ENCODE assay signal across 10 cellular contexts in the genomic region with DNA sequence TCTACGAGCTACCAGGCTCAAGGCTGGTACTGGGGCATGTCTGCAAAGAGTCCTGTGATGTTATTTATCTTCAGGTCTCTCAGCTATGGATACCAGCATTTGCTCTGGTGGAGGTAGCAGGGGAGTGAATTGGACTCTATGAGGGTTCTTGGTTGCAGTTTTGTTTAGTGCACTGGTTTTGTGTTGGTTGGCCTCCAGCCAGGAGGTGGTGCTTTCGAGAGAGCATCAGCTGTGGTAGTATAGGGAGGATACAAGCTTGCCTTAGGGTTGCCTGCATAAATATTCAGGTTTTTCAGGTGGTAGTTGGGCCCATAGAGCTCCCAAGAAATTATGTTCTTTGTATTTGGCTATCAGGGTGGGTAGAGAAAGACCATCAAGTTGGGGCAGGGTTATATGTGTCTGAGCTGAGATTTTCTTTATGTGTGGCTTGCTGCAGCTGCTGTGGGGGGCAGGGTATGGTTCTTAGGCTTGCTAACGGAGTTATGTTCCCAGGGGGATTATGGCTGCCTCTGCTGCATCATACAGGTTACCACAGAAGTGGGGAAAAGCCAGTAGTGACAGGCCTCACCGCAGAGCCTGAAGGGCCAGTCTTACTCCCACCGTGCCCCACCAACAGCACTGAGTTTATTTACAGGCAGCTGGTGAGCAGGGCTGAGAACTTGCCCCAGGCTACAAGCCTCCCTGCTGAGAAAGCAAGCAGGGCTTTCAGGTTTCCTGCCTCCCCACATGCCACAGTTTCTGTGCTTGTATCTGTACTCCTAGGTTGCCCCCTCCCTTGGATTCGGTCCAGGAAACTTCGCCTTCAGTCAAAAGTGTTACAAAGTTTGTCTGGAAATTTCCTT. TPM values are rescaled to one million over a fixed set of nuclear protein-coding genes. Genes with fewer than 3 reads are reported as not detected.
DNase-seq lines count a peak whose midpoint lies in the region; ATAC-seq and TF ChIP-seq lines count a peak whose summit lies in the region.
"Had no signal": no experiment of that assay in that cellular context is flagged by ENCODE, and none has a peak within 500 bp of the region (broad histone marks: within the 10 kb centered on the region; RNA-seq: fewer than 3 reads in every experiment).

No MANE protein-coding gene starts in this region.

- ATAC-seq in GM21515 (IDR thresholded peaks at IDR 0.05; ENCODE audit: unreplicated experiment), result peak; percentile 76
- ATAC-seq in HG03571 (IDR thresholded peaks at IDR 0.05; ENCODE audit: unreplicated experiment), result peak; percentile 82
- no peak for ATAC-seq in left cardiac atrium
- ATAC-seq: activated CD4-positive, alpha-beta T cell treated with anti-CD3 and anti-CD28 coated beads for 36 hours had no signal

- no peak for TF ChIP-seq POLR2A in uterus (IDR thresholded peaks at IDR 0.05)

- no peaks in the 10 kb centered on the region for H3K4me1 ChIP-seq in uterus

- H3K4me3 ChIP-seq in choroid plexus epithelial cell (ENCODE audit: low read depth, low read length), result no peak overlapping the region
- H3K4me3 ChIP-seq in uterus, result no peak overlapping the region

- DNase-seq in COR-L47 (lab: John Stamatoyannopoulos, UW) (peak; percentile 52), choroid plexus epithelial cell (ENCODE audit: low read depth) (peak; percentile 57), left cardiac atrium (no peak), uterus (no peak), MV-4-11 (lab: John Stamatoyannopoulos, UW) (no peak), dedifferentiated amniotic fluid mesenchymal stem cell (ENCODE audit: extremely low spot score) (no peak)
- DNase-seq: activated CD4-positive, alpha-beta T cell treated with anti-CD3 and anti-CD28 coated beads for 36 hours; effector CD8-positive, alpha-beta T cell had no signal

- no peaks in the 10 kb centered on the region for H3K36me3 ChIP-seq in uterus

- H3K9me3 ChIP-seq in uterus, result no peaks in the 10 kb centered on the region

- intact Hi-C loops in left cardiac atrium (cut with DNase I) (no loop called here), uterus (cut with DNase I; ENCODE audit: low total_unique reads) (no loop called here)

- TF ChIP-seq CTCF in choroid plexus epithelial cell (conservative IDR thresholded peaks at IDR 0.05; ENCODE audit: low read depth, low read length) (no peak), uterus (IDR thresholded peaks at IDR 0.05) (no peak)

- no peaks in the 10 kb centered on the region for H3K27me3 ChIP-seq in uterus

- H3K27ac ChIP-seq in uterus, result no peak overlapping the region

RNA-seq across cellular contexts. Expression of gene RIOK2, which starts 9.8 kb away (rescaled TPM):
- 10 to 100 TPM; 20.9 to 22.5 TPM for total RNA-seq in left cardiac atrium
- total RNA-seq in uterus, result 10 to 100 TPM in 3 of 4 donors, 1 to 10 TPM in 1; 7.7 to 51.9 (median 16.9) TPM

RNA-seq across cellular contexts. Expression of gene LIX1, which starts 50.4 kb away (rescaled TPM):
- under 1 TPM; 0.15 to 0.16 TPM for total RNA-seq in left cardiac atrium
- 1 to 10 TPM in 1 of 4 donors, not detected in 3; 3.9 TPM for total RNA-seq in uterus
- total RNA-seq: activated CD4-positive, alpha-beta T cell treated with anti-CD3 and anti-CD28 coated beads for 36 hours had no signal

Comparison
In these comparisons a context has a peak if more than half of its experiments do, and no peak if none do; other contexts are left out.
1. DNase-seq: peak in COR-L47 (single experiment) and choroid plexus epithelial cell (single experiment); none in left cardiac atrium (single experiment), uterus (0 of 2), MV-4-11 (single experiment) and dedifferentiated amniotic fluid mesenchymal stem cell (single experiment).
2. ATAC-seq: peak in GM21515 (single experiment) and HG03571 (single experiment); none in left cardiac atrium (0 of 2).